Comparison of ENCODE assay signal across 8 cellular contexts in the genomic region with DNA sequence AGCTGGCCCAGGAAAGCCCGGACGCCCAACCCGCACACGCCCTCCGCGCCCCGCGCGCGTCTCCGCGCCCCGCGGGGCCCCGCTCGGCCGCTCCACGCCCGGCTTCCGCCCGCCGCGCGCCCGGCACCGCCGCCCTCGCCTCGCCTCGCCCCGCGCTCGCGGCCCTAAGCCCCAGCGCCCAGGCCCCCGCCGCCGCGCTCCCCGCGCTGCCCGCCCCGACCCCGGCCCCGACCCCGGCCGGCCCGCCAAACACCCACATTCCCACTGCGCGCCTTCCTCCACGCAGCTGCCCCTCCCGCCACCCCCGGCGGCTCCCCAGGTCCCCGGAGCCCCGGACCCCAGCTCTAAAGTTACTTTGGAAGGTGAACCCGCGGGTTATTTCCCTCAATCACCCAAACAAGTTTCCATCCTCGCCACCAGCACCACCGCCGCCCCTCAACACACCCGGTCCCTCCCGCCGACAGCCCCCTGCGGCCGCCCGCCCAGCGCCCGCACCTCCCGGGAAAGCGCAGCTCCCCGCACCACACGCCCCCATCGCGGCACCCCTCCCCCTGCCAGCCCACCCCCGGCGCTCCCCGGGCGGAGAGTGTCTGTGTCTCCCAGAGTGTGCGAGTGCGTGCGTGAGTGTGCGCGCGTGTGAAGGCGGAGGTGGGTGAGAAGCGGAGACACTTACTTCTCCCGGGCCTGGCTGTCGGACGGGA. TPM values are rescaled to one million over a fixed set of nuclear protein-coding genes. Genes with fewer than 3 reads are reported as not detected.
DNase-seq lines count a peak whose midpoint lies in the region; ATAC-seq and TF ChIP-seq lines count a peak whose summit lies in the region.

No MANE protein-coding gene starts in this region.

- peak overlapping the region; percentile 70 for H3K9ac ChIP-seq in NT2/D1 (ENCODE audit: insufficient read length, low read depth)

- H3K9me3 ChIP-seq in NT2/D1 (ENCODE audit: insufficient read depth, low read length) (no peaks in the 10 kb centered on the region), adrenal gland (replicated peaks in 1 of 3) (no peaks in the 10 kb centered on the region), iPS-18c (ENCODE audit: control insufficient read depth, insufficient read depth, low read length) (no peaks in the 10 kb centered on the region)

- 0 to 1% (median 1%) methylated on average over 15 to 89 of the region's 90 CpGs; no CpG with 5 or more reads in 1 of the 4 donors for WGBS in adrenal gland, 4 donors

- no peak for TF ChIP-seq CTCF in AG09309 (IDR thresholded peaks at IDR 0.05; ENCODE audit: control insufficient read depth, insufficient read depth, low read depth, low read length, missing control alignments)
- no peak for TF ChIP-seq CTCF in adrenal gland (IDR thresholded peaks at IDR 0.05)

- peak overlapping the region in 4 of 5 donors; percentile 65 to 99 (median 84) for H3K27ac ChIP-seq in adrenal gland

- H3K27me3 ChIP-seq in NT2/D1 (ENCODE audit: insufficient read depth, insufficient read length) (peaks cover 11% of the 10 kb centered on the region), adrenal gland (no peaks in the 10 kb centered on the region)

- H3K4me1 ChIP-seq in NT2/D1 (ENCODE audit: insufficient read depth, insufficient read length) (peaks cover 3% of the 10 kb centered on the region), adrenal gland (replicated peaks in 1 of 2) (peaks cover 7 to 23% of the 10 kb centered on the region in 2 donors)

- H3K4me3 ChIP-seq in AG09309 (ENCODE audit: control insufficient read depth, low read depth, low read length) (peak overlapping the region; percentile 62), NT2/D1 (ENCODE audit: insufficient read length, low read depth) (peak overlapping the region; percentile 82), adrenal gland (peak overlapping the region in 3 of 4 donors; percentile 44 to 94 (median 92)), iPS-18c (ENCODE audit: insufficient read depth, low read depth, low read length) (peak overlapping the region; percentile 80)

- intact Hi-C loops in adrenal gland (cut with DNase I) = loop anchor here (5.0 to 10.0 kb wide), 4 partner anchors 37 to 246 kb away; no protein-coding TSS in a partner anchor

- H3K36me3 ChIP-seq in NT2/D1 (ENCODE audit: insufficient read depth, insufficient read length, low read length) (no peaks in the 10 kb centered on the region), adrenal gland (replicated peaks in 1 of 2) (no peaks in the 10 kb centered on the region)

- DNase-seq in AG09309 (ENCODE audit: low read depth) = no peak
- no peak for DNase-seq in NT2/D1 (ENCODE audit: low read depth, low spot score)
- peak in 1 of 7 donors; percentile 4 for DNase-seq in adrenal gland
- peak; percentile 33 for DNase-seq in stimulated activated CD4-positive, alpha-beta T cell treated with anti-CD3 and anti-CD28 coated beads, Interleukin-4, amount 100 ng/mL, for 1 hour
- no peak for DNase-seq in DMS79 (lab: John Stamatoyannopoulos, UW)
- no peak for DNase-seq in mucosa of gallbladder (ENCODE audit: low spot score)

- ATAC-seq in GM19324 (IDR thresholded peaks at IDR 0.05; ENCODE audit: low FRiP score, unreplicated experiment) = peak; percentile 18

- peak; percentile 47 to 70 for TF ChIP-seq POLR2A in adrenal gland (IDR thresholded peaks at IDR 0.05)

RNA-seq across cellular contexts. Expression of a gene that starts 0.4 kb away (rescaled TPM):
- total RNA-seq in adrenal gland (100 to 1,000 TPM in 1 of 8 donors, 10 to 100 TPM in 7; 16.2 to 424 (median 27.2) TPM), mucosa of gallbladder (67.5 TPM)
- polyA plus RNA-seq in adrenal gland = 10 to 100 TPM; 21.3 to 27.7 (median 24.1) TPM
